31 cellular contexts compared by ENCODE assay signal in genomic region chr4:162458051-162458450, GRCh38.
"Had no signal": no experiment of that assay in that cellular context is flagged by ENCODE, and none has a peak within 500 bp of the region (broad histone marks: within the 10 kb centered on the region; RNA-seq: fewer than 3 reads in every experiment).

No MANE protein-coding gene starts in this region.

- H3K27ac ChIP-seq: adrenal gland, ascending aorta, body of pancreas, brain microvascular endothelial cell, breast epithelium, cardiac muscle cell had no signal

- H3K36me3 ChIP-seq: adrenal gland, ascending aorta, brain microvascular endothelial cell, breast epithelium, cardiac muscle cell had no signal

- H3K4me1 ChIP-seq: adrenal gland, ascending aorta, body of pancreas, breast epithelium had no signal

- H3K9me3 ChIP-seq: adrenal gland, ascending aorta, body of pancreas, breast epithelium had no signal

- H3K27me3 ChIP-seq: adrenal gland, ascending aorta, body of pancreas, brain microvascular endothelial cell, breast epithelium, cardiac muscle cell had no signal

- H3K4me3 ChIP-seq: adrenal gland, ascending aorta, body of pancreas, breast epithelium, cardiac muscle cell had no signal

- DNase-seq: activated effector memory CD4-positive, alpha-beta T cell treated with anti-CD3 and anti-CD28 coated beads, Interleukin-2, amount 50 U/mL, for 16 hours; activated effector memory CD4-positive, alpha-beta T cell treated with Interleukin-2 at 50 U/mL for 16 hours; activated gamma-delta T cell; activated gamma-delta T cell treated with Interleukin-2 at 50 U/mL for 16 hours; activated naive CD4-positive, alpha-beta T cell; activated naive CD4-positive, alpha-beta T cell treated with anti-CD3 and anti-CD28 coated beads for 36 hours; activated naive CD4-positive, alpha-beta T cell treated with anti-CD3 and anti-CD28 coated beads, Interleukin-2, amount 10 ng/mL, durations not matched to agents 7 days and 5 days; activated naive CD4-positive, alpha-beta T cell treated with anti-CD3 and anti-CD28 coated beads, Interleukin-2, amount 50 U/mL, for 16 hours; activated naive CD4-positive, alpha-beta T cell treated with Interleukin-2 at 50 U/mL for 16 hours; activated naive CD8-positive, alpha-beta T cell treated with anti-CD3 and anti-CD28 coated beads for 36 hours; activated naive CD8-positive, alpha-beta T cell treated with anti-CD3 and anti-CD28 coated beads, Interleukin-2, amount 10 ng/mL, durations not matched to agents 7 days and 5 days; activated naive CD8-positive, alpha-beta T cell treated with anti-CD3 and anti-CD28 coated beads, Interleukin-2, amount 50 U/mL, for 24 hours; activated T-cell treated with anti-CD3 and anti-CD28 coated beads for 4 hours; activated T-cell treated with anti-CD3 and anti-CD28 coated beads, Interleukin-2, amount 50 U/mL, for 1 hour; activated T-cell treated with anti-CD3 and anti-CD28 coated beads, Interleukin-2, amount 50 U/mL, for 24 hours; activated T-cell treated with anti-CD3 and anti-CD28 coated beads, Interleukin-2, amount 50 U/mL, for 4 hours; activated T-cell treated with anti-CD3 and anti-CD28 coated beads, Interleukin-2, amount 50 U/mL, for 48 hours; activated T-cell treated with anti-CD3 and anti-CD28 coated beads, Interleukin-2, amount 50 U/mL, for 72 hours; adrenal gland; amniotic stem cell; amygdala; anterior cingulate cortex; aorta; body of pancreas; brain microvascular endothelial cell; caudate nucleus; central memory CD4-positive, alpha-beta T cell; cerebellar nuclear complex had no signal
